In genomic region chr20:6407163-6407562, GRCh38 we compare ENCODE assay signal across 1 cellular context.
TF ChIP-seq lines count a peak whose summit lies in the region.

No MANE protein-coding gene starts in this region.

TF ChIP-seq in IMR-90, 13 proteins besides CTCF, POLR2A, EP300 and RAD21 (continued from another document):
- no peak for TF ChIP-seq SMC3 (IDR thresholded peaks at IDR 0.05; ENCODE audit: low read depth, low read length)
- TF ChIP-seq BHLHE40 (IDR thresholded peaks at IDR 0.05; ENCODE audit: low read depth, low read length), result no peak
- no peak for TF ChIP-seq MAZ (IDR thresholded peaks at IDR 0.05; ENCODE audit: borderline replicate concordance, low read depth, low read length)
- no peak for TF ChIP-seq RFX5 (IDR thresholded peaks at IDR 0.05; ENCODE audit: low read depth, low read length)
- TF ChIP-seq USF2 (IDR thresholded peaks at IDR 0.05; ENCODE audit: low read depth, low read length), result no peak
